In genomic region chr3:12995389-12996180, GRCh38 we compare ENCODE assay signal across 1 cellular context.
TF ChIP-seq lines count a peak whose summit lies in the region.

No MANE protein-coding gene starts in this region.

TF ChIP-seq in K562, 482 proteins besides CTCF, POLR2A, EP300 and RAD21 (continued from another document and continues in another):
- TF ChIP-seq ZBTB49 (CRISPR knock-in tag; IDR thresholded peaks at IDR 0.05; ENCODE audit: borderline replicate concordance) = no peak
- TF ChIP-seq ZNF696 (CRISPR knock-in tag; conservative IDR thresholded peaks at IDR 0.05) = no peak
- no peak for TF ChIP-seq DDX20 (tag; IDR thresholded peaks at IDR 0.05; ENCODE audit: low read depth)
- TF ChIP-seq KDM1A (IDR thresholded peaks at IDR 0.05) = 0 out of 4 replicates have a peak, but pooled peaks have one; percentile 5 to 49
- no peak for TF ChIP-seq HMG20B (CRISPR knock-in tag; IDR thresholded peaks at IDR 0.05)
- 0 out of 2 replicates have a peak, but pooled peaks have one; percentile 19 for TF ChIP-seq CXXC5 (CRISPR knock-in tag; IDR thresholded peaks at IDR 0.05)
- TF ChIP-seq XRCC4 (IDR thresholded peaks at IDR 0.05; ENCODE audit: extremely low read depth, insufficient read depth, insufficient read length) = no peak
- no peak for TF ChIP-seq MAZ (CRISPR knock-in tag; conservative IDR thresholded peaks at IDR 0.05 in 1 of 2, IDR thresholded peaks at IDR 0.05 in 1 of 2)
- 0 out of 2 replicates have a peak, but pooled peaks have one; percentile 66 for TF ChIP-seq THRAP3 (IDR thresholded peaks at IDR 0.05; ENCODE audit: borderline replicate concordance)
- no peak for TF ChIP-seq HMG20A (CRISPR knock-in tag; conservative IDR thresholded peaks at IDR 0.05)
- no peak for TF ChIP-seq GTF2B (IDR thresholded peaks at IDR 0.05; ENCODE audit: extremely low read depth, insufficient read length)
- TF ChIP-seq RERE (CRISPR knock-in tag; IDR thresholded peaks at IDR 0.05; ENCODE audit: borderline replicate concordance) = no peak
- TF ChIP-seq MAFF (IDR thresholded peaks at IDR 0.05; ENCODE audit: low read length) = no peak
- no peak for TF ChIP-seq LARP7 (IDR thresholded peaks at IDR 0.05)
- no peak for TF ChIP-seq MTA2 (IDR thresholded peaks at IDR 0.05; ENCODE audit: low read depth)
- no peak for TF ChIP-seq ZSCAN32 (CRISPR knock-in tag; IDR thresholded peaks at IDR 0.05)
- TF ChIP-seq SMAD1 (IDR thresholded peaks at IDR 0.05; ENCODE audit: low read depth, low read length, partially characterized antibody) = no peak
- 0 out of 2 replicates have a peak, but pooled peaks have one; percentile 34 for TF ChIP-seq ATF3 (IDR thresholded peaks at IDR 0.05)
- TF ChIP-seq ATF3 (CRISPR knock-in tag; conservative IDR thresholded peaks at IDR 0.05) = no peak; the same call in 1 of the 2 replicates
- no peak for TF ChIP-seq ZNF197 (CRISPR knock-in tag; IDR thresholded peaks at IDR 0.05; ENCODE audit: low read depth)
- no peak for TF ChIP-seq ZNF23 (CRISPR knock-in tag; IDR thresholded peaks at IDR 0.05)
- peak; percentile 77; the same call in 1 of the 2 replicates for TF ChIP-seq HSF4 (CRISPR knock-in tag; IDR thresholded peaks at IDR 0.05; ENCODE audit: borderline replicate concordance)
- TF ChIP-seq ZBTB1 (CRISPR knock-in tag; IDR thresholded peaks at IDR 0.05; ENCODE audit: borderline replicate concordance, low read depth) = no peak
- TF ChIP-seq KDM5B (IDR thresholded peaks at IDR 0.05; ENCODE audit: insufficient replicate concordance, low read depth, low read length) = no peak
- peak; percentile 94 for TF ChIP-seq ZNF121 (CRISPR knock-in tag; conservative IDR thresholded peaks at IDR 0.05)
- no peak for TF ChIP-seq CHD7 (IDR thresholded peaks at IDR 0.05; ENCODE audit: low read depth, low read length)
- TF ChIP-seq EP400 (IDR thresholded peaks at IDR 0.05) = no peak; the same call in 1 of the 2 replicates
- TF ChIP-seq PCBP2 (IDR thresholded peaks at IDR 0.05; ENCODE audit: low read depth, low read length, poor library complexity, severe bottlenecking) = no peak
- peak in 1 of 2 experiments; percentile 63 for TF ChIP-seq E2F6 (IDR thresholded peaks at IDR 0.05; ENCODE audit: borderline replicate concordance in 1 of 2, extremely low read depth in 1 of 2, insufficient read depth in 1 of 2, insufficient read length in 1 of 2, low read depth in 1 of 2, low read length in 1 of 2, poor library complexity in 1 of 2, severe bottlenecking in 1 of 2)
- no peak for TF ChIP-seq SP1 (CRISPR knock-in tag; IDR thresholded peaks at IDR 0.05)
- no peak; the same call in 1 of the 2 replicates for TF ChIP-seq ZNF77 (CRISPR knock-in tag; IDR thresholded peaks at IDR 0.05)
- no peak for TF ChIP-seq HES1 (IDR thresholded peaks at IDR 0.05; ENCODE audit: low read depth)
- no peak for TF ChIP-seq MIER1 (IDR thresholded peaks at IDR 0.05; ENCODE audit: low read depth)
- TF ChIP-seq ZNF695 (CRISPR knock-in tag; IDR thresholded peaks at IDR 0.05) = no peak
- TF ChIP-seq HNRNPUL1 (IDR thresholded peaks at IDR 0.05; ENCODE audit: low read length) = no peak
